Comparison of ENCODE assay signal across 8 cellular contexts in genomic region chr22:36450923-36451322, GRCh38. TPM values are rescaled to one million over a fixed set of nuclear protein-coding genes. Genes with fewer than 3 reads are reported as not detected.
A peak's percentile ranks its signal among the peaks of the same experiment; 100 is the strongest.
DNase-seq lines count a peak whose midpoint lies in the region; ATAC-seq and TF ChIP-seq lines count a peak whose summit lies in the region.
"Not testable (repeated sequence)": the region's sequence is repeated elsewhere in the genome, so short reads cannot be mapped to it uniquely, and the experiment has no call there.

No MANE protein-coding gene starts in this region.

- not testable (repeated sequence) for H4K20me1 ChIP-seq in OCI-LY3 (ENCODE audit: insufficient read depth, low read length)

- H3K4me1 ChIP-seq in CD4-positive, alpha-beta memory T cell (ENCODE audit: insufficient read depth, low read length) = peaks cover 85% of the 10 kb centered on the region
- H3K4me1 ChIP-seq in OCI-LY3 (ENCODE audit: low read length) (peaks cover 62% of the 10 kb centered on the region), esophagus (ENCODE audit: control insufficient read depth in 2 of 2, insufficient read depth in 2 of 2, low read length in 1 of 2) (peaks cover 0 to 16% of the 10 kb centered on the region in 2 donors), lung (ENCODE audit: control insufficient read depth in 2 of 2, insufficient read depth in 2 of 2, low read length in 2 of 2) (peaks cover 5 to 18% of the 10 kb centered on the region in 2 donors), gastrocnemius medialis (peaks cover 22 to 41% of the 10 kb centered on the region in 2 donors), transverse colon (peaks cover 37 to 75% (median 50%) of the 10 kb centered on the region in 4 donors)

- not testable (repeated sequence) for ATAC-seq in activated naive CD8-positive, alpha-beta T cell treated with anti-CD3 and anti-CD28 coated beads, Interleukin-2, amount 50 U/mL, for 24 hours; lung (ENCODE audit: insufficient read depth, low FRiP score); gastrocnemius medialis

- H3K4me2 ChIP-seq in OCI-LY3 (ENCODE audit: low read length) = not testable (repeated sequence)

- DNase-seq in CD4-positive, alpha-beta memory T cell; activated CD4-positive, alpha-beta memory T cell treated with anti-CD3 and anti-CD28 coated beads for 36 hours; activated naive CD8-positive, alpha-beta T cell treated with anti-CD3 and anti-CD28 coated beads, Interleukin-2, amount 50 U/mL, for 24 hours; lung (ENCODE audit: low spot score); gastrocnemius medialis; transverse colon: not testable (repeated sequence)

- not testable (repeated sequence) for H3K36me3 Mint-ChIP-seq in CD4-positive, alpha-beta memory T cell; activated CD4-positive, alpha-beta memory T cell treated with anti-CD3 and anti-CD28 coated beads for 36 hours; activated naive CD8-positive, alpha-beta T cell treated with anti-CD3 and anti-CD28 coated beads, Interleukin-2, amount 50 U/mL, for 24 hours (ENCODE audit: low read depth)

- H3K4me1 Mint-ChIP-seq in CD4-positive, alpha-beta memory T cell = peaks cover 31 to 64% (median 47%) of the 10 kb centered on the region in 4 donors
- peaks cover 39% of the 10 kb centered on the region for H3K4me1 Mint-ChIP-seq in activated CD4-positive, alpha-beta memory T cell treated with anti-CD3 and anti-CD28 coated beads for 36 hours (ENCODE audit: low read depth)
- H3K4me1 Mint-ChIP-seq in activated naive CD8-positive, alpha-beta T cell treated with anti-CD3 and anti-CD28 coated beads, Interleukin-2, amount 50 U/mL, for 24 hours = peaks cover 56% of the 10 kb centered on the region

- H3K27me3 Mint-ChIP-seq in CD4-positive, alpha-beta memory T cell; activated CD4-positive, alpha-beta memory T cell treated with anti-CD3 and anti-CD28 coated beads for 36 hours; activated naive CD8-positive, alpha-beta T cell treated with anti-CD3 and anti-CD28 coated beads, Interleukin-2, amount 50 U/mL, for 24 hours: not testable (repeated sequence)

- peak overlapping the region; percentile 93 to 98 (median 95) for H3K27ac Mint-ChIP-seq in CD4-positive, alpha-beta memory T cell
- peak overlapping the region; percentile 89 for H3K27ac Mint-ChIP-seq in activated CD4-positive, alpha-beta memory T cell treated with anti-CD3 and anti-CD28 coated beads for 36 hours
- H3K27ac Mint-ChIP-seq in activated naive CD8-positive, alpha-beta T cell treated with anti-CD3 and anti-CD28 coated beads, Interleukin-2, amount 50 U/mL, for 24 hours = peak overlapping the region; percentile 98

- H3K9me3 Mint-ChIP-seq in CD4-positive, alpha-beta memory T cell; activated CD4-positive, alpha-beta memory T cell treated with anti-CD3 and anti-CD28 coated beads for 36 hours; activated naive CD8-positive, alpha-beta T cell treated with anti-CD3 and anti-CD28 coated beads, Interleukin-2, amount 50 U/mL, for 24 hours: not testable (repeated sequence)

- H3K9ac ChIP-seq in OCI-LY3 (ENCODE audit: low read length) = not testable (repeated sequence)

- H3K27me3 ChIP-seq in CD4-positive, alpha-beta memory T cell (ENCODE audit: insufficient read depth, low read length); OCI-LY3 (ENCODE audit: low read depth, low read length); esophagus (ENCODE audit: control insufficient read depth in 1 of 2, insufficient read depth in 2 of 2, low read length in 2 of 2); lung (ENCODE audit: control insufficient read depth, insufficient read depth); gastrocnemius medialis; transverse colon: not testable (repeated sequence)

- in situ Hi-C loops in gastrocnemius medialis (cut with MboI; ENCODE audit: low sequenced_read_pairs in 4 of 4) = not testable (repeated sequence)
- in situ Hi-C loops in transverse colon (cut with MboI; ENCODE audit: low pct_ligation_motif_present in 1 of 4, low pct_unique_long_range_greater_than_20kb in 1 of 4, low sequenced_read_pairs in 3 of 4) = loop anchor here in 1 of 4 donors (10.0 kb wide), 1 partner anchor 66 kb away; the partner anchor contains the start of gene MYH9

- not testable (repeated sequence) for H3K79me2 ChIP-seq in OCI-LY3 (ENCODE audit: low read length)

- not testable (repeated sequence) for TF ChIP-seq CTCF in OCI-LY3 (IDR thresholded peaks at IDR 0.05; ENCODE audit: low read depth, low read length); lung (IDR thresholded peaks at IDR 0.05; ENCODE audit: control extremely low read depth, extremely low read depth); gastrocnemius medialis (IDR thresholded peaks at IDR 0.05 in 4 of 5, conservative IDR thresholded peaks at IDR 0.05 in 1 of 5); transverse colon (IDR thresholded peaks at IDR 0.05)

- intact Hi-C loops in CD4-positive, alpha-beta memory T cell (cut with micrococcal nuclease) = loop anchor here (1.0 kb wide), 3 partner anchors 16 to 63 kb away; no protein-coding TSS in a partner anchor
- intact Hi-C loops in activated CD4-positive, alpha-beta memory T cell treated with anti-CD3 and anti-CD28 coated beads for 36 hours (cut with micrococcal nuclease) = loop anchor here (1.0 to 5.0 kb wide), 4 partner anchors 16 to 86 kb away; no protein-coding TSS in a partner anchor
- intact Hi-C loops in gastrocnemius medialis (cut with DNase I; ENCODE audit: low total_unique reads) = loop anchor here (2.0 kb wide), 1 partner anchor 62 kb away; no protein-coding TSS in a partner anchor
- intact Hi-C loops in transverse colon (cut with DNase I; ENCODE audit: low total_unique reads) = loop anchor here (5.0 kb wide), 1 partner anchor 64 kb away; the partner anchor contains the start of gene MYH9

- H2AFZ ChIP-seq in OCI-LY3 (ENCODE audit: low read depth, low read length) = not testable (repeated sequence)

- 87 to 88% methylated on average over 7 of the region's 7 CpGs for WGBS in esophagus, 2 donors
- 91 to 99% methylated on average over 7 of the region's 7 CpGs for WGBS in lung, 2 donors
- WGBS in transverse colon (ENCODE audit: low coverage in 1 of 2), 2 donors = 92 to 94% methylated on average over 7 of the region's 7 CpGs

- H3K36me3 ChIP-seq in CD4-positive, alpha-beta memory T cell (ENCODE audit: insufficient read depth, low read length); OCI-LY3 (replicated peaks; ENCODE audit: low read depth, low read length); esophagus (ENCODE audit: control insufficient read depth in 2 of 2, insufficient read depth in 2 of 2, low read length in 1 of 2); lung (ENCODE audit: control insufficient read depth in 2 of 2, insufficient read depth in 2 of 2, low read length in 2 of 2); gastrocnemius medialis; transverse colon: not testable (repeated sequence)

- not testable (repeated sequence) for TF ChIP-seq EP300 in transverse colon (IDR thresholded peaks at IDR 0.05; ENCODE audit: low read depth)

- peak overlapping the region in 4 of 8 donors; percentile 21 to 47 (median 36) for H3K4me3 Mint-ChIP-seq in CD4-positive, alpha-beta memory T cell
- H3K4me3 Mint-ChIP-seq in activated CD4-positive, alpha-beta memory T cell treated with anti-CD3 and anti-CD28 coated beads for 36 hours; activated naive CD8-positive, alpha-beta T cell treated with anti-CD3 and anti-CD28 coated beads, Interleukin-2, amount 50 U/mL, for 24 hours: not testable (repeated sequence)

- not testable (repeated sequence) for H3K4me3 ChIP-seq in CD4-positive, alpha-beta memory T cell (ENCODE audit: low read length in 2 of 2); OCI-LY3 (ENCODE audit: low read length); esophagus (ENCODE audit: low read depth in 1 of 2, low read length in 2 of 2); lung; gastrocnemius medialis; transverse colon

- not testable (repeated sequence) for TF ChIP-seq POLR2A in gastrocnemius medialis (IDR thresholded peaks at IDR 0.05); transverse colon (IDR thresholded peaks at IDR 0.05)

- H3K9me3 ChIP-seq in CD4-positive, alpha-beta memory T cell (ENCODE audit: control insufficient read depth in 1 of 2, low read length in 2 of 2); OCI-LY3 (ENCODE audit: insufficient read depth, low read length); esophagus (ENCODE audit: control insufficient read depth in 2 of 2, insufficient read depth in 1 of 2, low read depth in 1 of 2, low read length in 1 of 2); lung (ENCODE audit: control insufficient read depth in 2 of 2, insufficient read depth in 1 of 2, low read length in 1 of 2); gastrocnemius medialis; transverse colon: not testable (repeated sequence)

- POLR2A ChIA-PET in CD4-positive, alpha-beta memory T cell (lab: Charles Lee; ENCODE audit: partially characterized antibody) = interaction anchor here (0.7 to 7.0 kb wide), 14 partner anchors 15 to 158 kb away, joined by 3 to 94 read pairs (median 6); partner anchors contain the start of genes FOXRED2 and MYH9
- POLR2A ChIA-PET in activated CD4-positive, alpha-beta memory T cell treated with anti-CD3 and anti-CD28 coated beads for 36 hours (lab: Charles Lee) = interaction anchor here (1.3 to 1.8 kb wide), 2 partner anchors 81 to 86 kb away, joined by 3 to 6 read pairs; no protein-coding TSS in a partner anchor

- H3K27ac ChIP-seq in CD4-positive, alpha-beta memory T cell (ENCODE audit: low read depth, low read length) = peak overlapping the region; percentile 66
- 0 out of 2 replicates have a peak overlapping the region, but pooled peaks have one; percentile 65 for H3K27ac ChIP-seq in OCI-LY3 (ENCODE audit: low read length)
- peak overlapping the region; percentile 71 to 89 for H3K27ac ChIP-seq in esophagus (ENCODE audit: low read depth in 2 of 2, low read length in 1 of 2)
- peak overlapping the region; percentile 66 to 74 for H3K27ac ChIP-seq in lung (ENCODE audit: low read depth in 1 of 2, low read length in 1 of 2)
- peak overlapping the region; percentile 91 to 98 (median 92) for H3K27ac ChIP-seq in gastrocnemius medialis
- peak overlapping the region; percentile 98 for H3K27ac ChIP-seq in transverse colon

- CTCF ChIA-PET in CD4-positive, alpha-beta memory T cell (lab: Charles Lee; ENCODE audit: partially characterized antibody) = interaction anchor here (1.0 to 1.9 kb wide), 5 partner anchors 13 to 117 kb away, joined by 3 to 7 read pairs (median 4); no protein-coding TSS in a partner anchor
- CTCF ChIA-PET in activated CD4-positive, alpha-beta memory T cell treated with anti-CD3 and anti-CD28 coated beads for 36 hours (lab: Charles Lee) = interaction anchor here (1.2 to 2.5 kb wide), 3 partner anchors 20 to 149 kb away, joined by 3 to 8 read pairs (median 4); no protein-coding TSS in a partner anchor

RNA-seq across cellular contexts. Expression of gene TXN2, which starts 30.5 kb away (rescaled TPM):
- 10 to 100 TPM; 33.5 to 34.5 TPM for total RNA-seq in CD4-positive, alpha-beta memory T cell
- 100 to 1,000 TPM; 103 to 148 TPM for polyA plus RNA-seq in CD4-positive, alpha-beta memory T cell
- total RNA-seq in activated CD4-positive, alpha-beta memory T cell treated with anti-CD3 and anti-CD28 coated beads for 36 hours = 10 to 100 TPM; 94.3 to 97.0 TPM
- 10 to 100 TPM; 53.5 to 81.8 TPM for polyA plus RNA-seq in esophagus
- 10 to 100 TPM; 26.8 to 72.0 TPM for total RNA-seq in lung
- polyA plus RNA-seq in lung = 10 to 100 TPM; 85.8 to 92.2 TPM
- total RNA-seq in gastrocnemius medialis = 100 to 1,000 TPM in 1 of 4 donors, 10 to 100 TPM in 3; 64.9 to 122 (median 86.0) TPM
- 100 to 1,000 TPM in 1 of 4 donors, 10 to 100 TPM in 3; 68.5 to 317 (median 93.3) TPM for total RNA-seq in transverse colon

RNA-seq across cellular contexts. Expression of gene FOXRED2, which starts 55.9 kb away (rescaled TPM):
- total RNA-seq in CD4-positive, alpha-beta memory T cell = 1 to 10 TPM; 7.3 to 8.5 TPM
- polyA plus RNA-seq in CD4-positive, alpha-beta memory T cell = 1 to 10 TPM in 1 of 2 donors, not detected in 1; 2.7 TPM
- 10 to 100 TPM; 15.2 to 15.9 TPM for total RNA-seq in activated CD4-positive, alpha-beta memory T cell treated with anti-CD3 and anti-CD28 coated beads for 36 hours
- polyA plus RNA-seq in esophagus (1 to 10 TPM; 3.2 to 3.7 TPM), lung (1 to 10 TPM; 3.9 to 4.8 TPM)
- total RNA-seq in lung (10 to 100 TPM; 10.8 to 18.0 TPM), gastrocnemius medialis (10 to 100 TPM in 1 of 4 donors, 1 to 10 TPM in 3; 2.6 to 13.6 (median 5.1) TPM), transverse colon (1 to 10 TPM in 2 of 4 donors, under 1 TPM in 2; 0.37 to 3.0 (median 1.5) TPM)
